Comparison of ENCODE assay signal across 1 cellular context in the genomic region with DNA sequence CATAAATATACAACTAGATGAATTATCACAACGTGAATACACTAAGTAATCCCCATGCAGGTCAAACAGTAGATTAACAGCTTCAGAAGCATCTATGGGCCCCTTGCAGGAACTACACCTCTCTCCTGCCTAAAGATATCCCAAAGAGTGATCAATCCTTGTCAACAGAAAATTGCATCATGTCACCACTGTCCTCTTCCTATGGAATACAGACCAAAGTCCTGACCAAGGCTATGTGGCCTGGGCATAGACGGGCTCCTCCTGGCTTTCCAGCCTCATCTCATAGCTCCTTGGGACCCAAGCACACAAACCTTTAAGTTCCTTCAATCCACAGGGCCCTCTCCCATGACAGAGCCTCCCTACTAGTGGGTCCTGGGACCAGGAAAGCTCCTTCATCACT.
TF ChIP-seq lines count a peak whose summit lies in the region.

No MANE protein-coding gene starts in this region.

TF ChIP-seq in GM23338, 12 proteins besides CTCF, POLR2A, EP300 and RAD21 (continued from another document):
- TF ChIP-seq, protein P1, sequence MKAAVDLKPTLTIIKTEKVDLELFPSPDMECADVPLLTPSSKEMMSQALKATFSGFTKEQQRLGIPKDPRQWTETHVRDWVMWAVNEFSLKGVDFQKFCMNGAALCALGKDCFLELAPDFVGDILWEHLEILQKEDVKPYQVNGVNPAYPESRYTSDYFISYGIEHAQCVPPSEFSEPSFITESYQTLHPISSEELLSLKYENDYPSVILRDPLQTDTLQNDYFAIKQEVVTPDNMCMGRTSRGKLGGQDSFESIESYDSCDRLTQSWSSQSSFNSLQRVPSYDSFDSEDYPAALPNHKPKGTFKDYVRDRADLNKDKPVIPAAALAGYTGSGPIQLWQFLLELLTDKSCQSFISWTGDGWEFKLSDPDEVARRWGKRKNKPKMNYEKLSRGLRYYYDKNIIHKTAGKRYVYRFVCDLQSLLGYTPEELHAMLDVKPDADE (IDR thresholded peaks at IDR 0.05): no peak
